ENCODE assay signal across 8 cellular contexts in the genomic region with DNA sequence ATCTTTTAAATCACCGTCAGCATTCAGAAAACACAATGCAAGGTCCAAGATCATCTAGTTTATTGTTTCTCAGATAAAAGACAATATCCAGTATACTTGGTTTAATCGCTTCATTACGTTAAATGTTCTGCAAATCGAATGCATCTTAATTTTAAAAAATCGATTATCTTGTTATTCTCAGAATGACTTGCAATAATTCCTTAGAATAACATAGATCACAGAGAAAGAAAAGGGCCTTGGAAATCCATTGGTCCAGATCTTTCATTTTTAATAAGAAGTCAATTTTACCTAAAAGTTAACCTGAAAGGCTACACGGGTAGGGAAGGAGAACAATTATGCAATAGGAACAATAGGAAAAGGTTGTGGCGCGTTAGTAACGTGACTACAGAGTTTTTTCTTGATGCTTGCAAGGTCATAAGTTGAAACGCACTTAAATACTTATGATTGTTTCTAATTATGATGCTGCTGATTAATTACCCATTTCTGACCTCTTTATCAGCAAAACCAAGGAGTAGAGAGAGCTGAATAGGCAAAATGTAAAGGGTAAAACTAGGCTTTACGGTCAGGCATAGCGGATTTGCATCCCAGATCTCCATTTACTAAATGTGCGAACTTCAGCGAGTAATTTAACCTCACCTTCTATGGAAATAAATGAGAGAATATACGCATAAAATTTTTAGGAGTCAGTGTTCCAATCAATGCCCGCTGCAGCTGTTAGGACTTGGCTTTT. TPM values are rescaled to one million over a fixed set of nuclear protein-coding genes. Genes with fewer than 3 reads are reported as not detected.
DNase-seq lines count a peak whose midpoint lies in the region; ATAC-seq and TF ChIP-seq lines count a peak whose summit lies in the region.

No MANE protein-coding gene starts in this region.

- no peak for TF ChIP-seq CTCF in stomach (IDR thresholded peaks at IDR 0.05)

- 31 to 36% (median 34%) methylated on average over 16 of the region's 16 CpGs for WGBS in stomach, 5 donors

- H3K36me3 ChIP-seq in iPS-15b (ENCODE audit: control insufficient read depth, insufficient read depth, low read length) (no peaks in the 10 kb centered on the region), stomach (no peaks in the 10 kb centered on the region)

- H3K9me3 Mint-ChIP-seq in activated CD4-positive, alpha-beta memory T cell treated with anti-CD3 and anti-CD28 coated beads, Interleukin-2, amount 10 ng/mL, durations not matched to agents 7 days and 5 days, result no peaks in the 10 kb centered on the region

- H3K27ac ChIP-seq in stomach, result peak overlapping the region; percentile 28 to 88 (median 79)

- CTCF ChIA-PET in activated CD4-positive, alpha-beta memory T cell treated with anti-CD3 and anti-CD28 coated beads, Interleukin-2, amount 10 ng/mL, durations not matched to agents 7 days and 5 days (lab: Charles Lee), result no interaction called here

- peaks cover 3% of the 10 kb centered on the region for H3K4me1 ChIP-seq in iPS-15b (ENCODE audit: control insufficient read depth, insufficient read depth, low read length)
- peaks cover 13 to 29% (median 22%) of the 10 kb centered on the region in 4 donors for H3K4me1 ChIP-seq in stomach

- DNase-seq in NCI-H748 (lab: John Stamatoyannopoulos, UW; ENCODE audit: unreplicated experiment) (peak; percentile 34), NCI-H748 treated with DMSO at 0.1 percent for 48 hours (lab: John Stamatoyannopoulos, UW) (no peak), stomach (no peak), GOT3 (lab: John Stamatoyannopoulos, UW) (no peak)
- DNase-seq in activated CD4-positive, alpha-beta memory T cell treated with anti-CD3 and anti-CD28 coated beads, Interleukin-2, amount 10 ng/mL, durations not matched to agents 7 days and 5 days, result no peak
- DNase-seq in effector CD8-positive, alpha-beta T cell (lab: John Stamatoyannopoulos, UW), result no peak

- H3K9ac ChIP-seq in iPS-15b (ENCODE audit: low read depth, low read length), result peak overlapping the region; percentile 84

- H3K27ac Mint-ChIP-seq in activated CD4-positive, alpha-beta memory T cell treated with anti-CD3 and anti-CD28 coated beads, Interleukin-2, amount 10 ng/mL, durations not matched to agents 7 days and 5 days, result peak overlapping the region; percentile 85

- H3K36me3 Mint-ChIP-seq in activated CD4-positive, alpha-beta memory T cell treated with anti-CD3 and anti-CD28 coated beads, Interleukin-2, amount 10 ng/mL, durations not matched to agents 7 days and 5 days (ENCODE audit: low read depth), result peaks cover 7% of the 10 kb centered on the region

- POLR2A ChIA-PET in activated CD4-positive, alpha-beta memory T cell treated with anti-CD3 and anti-CD28 coated beads, Interleukin-2, amount 10 ng/mL, durations not matched to agents 7 days and 5 days (lab: Charles Lee), result interaction anchor here (0.8 to 5.5 kb wide), 4 partner anchors 44 to 151 kb away, joined by 3 to 77 read pairs (median 4); a partner anchor contains a TSS

- no peaks in the 10 kb centered on the region for H3K27me3 ChIP-seq in iPS-15b (ENCODE audit: control insufficient read depth, insufficient read depth, low read length)
- no peaks in the 10 kb centered on the region for H3K27me3 ChIP-seq in stomach

- H3K27me3 Mint-ChIP-seq in activated CD4-positive, alpha-beta memory T cell treated with anti-CD3 and anti-CD28 coated beads, Interleukin-2, amount 10 ng/mL, durations not matched to agents 7 days and 5 days, result no peaks in the 10 kb centered on the region

- intact Hi-C loops in stomach (cut with DNase I; ENCODE audit: low total_unique reads), result no loop called here

- peak overlapping the region; percentile 95 for H3K4me3 Mint-ChIP-seq in activated CD4-positive, alpha-beta memory T cell treated with anti-CD3 and anti-CD28 coated beads, Interleukin-2, amount 10 ng/mL, durations not matched to agents 7 days and 5 days

- H3K4me3 ChIP-seq in iPS-15b (ENCODE audit: low read depth, low read length), result peak overlapping the region; percentile 81
- H3K4me3 ChIP-seq in stomach, result peak overlapping the region; percentile 57 to 67 (median 64)

- no peak for TF ChIP-seq POLR2A in stomach (IDR thresholded peaks at IDR 0.05)

- no peak for TF ChIP-seq EP300 in stomach (IDR thresholded peaks at IDR 0.05)

- peaks cover 59% of the 10 kb centered on the region for H3K4me1 Mint-ChIP-seq in activated CD4-positive, alpha-beta memory T cell treated with anti-CD3 and anti-CD28 coated beads, Interleukin-2, amount 10 ng/mL, durations not matched to agents 7 days and 5 days

- no peak for ATAC-seq in HG02642 (IDR thresholded peaks at IDR 0.05; ENCODE audit: poor library complexity, unreplicated experiment)

- H3K9me3 ChIP-seq in iPS-15b (ENCODE audit: control insufficient read depth, insufficient read depth, low read length), result no peaks in the 10 kb centered on the region
- H3K9me3 ChIP-seq in stomach, result no peaks in the 10 kb centered on the region

RNA-seq across cellular contexts. Expression of a gene that starts 0.8 kb away (rescaled TPM):
- 10 to 100 TPM in 1 of 2 experiments, 1 to 10 TPM in 1; 9.8 to 11.9 TPM for total RNA-seq in activated CD4-positive, alpha-beta memory T cell treated with anti-CD3 and anti-CD28 coated beads, Interleukin-2, amount 10 ng/mL, durations not matched to agents 7 days and 5 days
- 10 to 100 TPM in 2 of 5 donors, 1 to 10 TPM in 3; 1.3 to 17.1 (median 3.8) TPM for total RNA-seq in stomach
- polyA plus RNA-seq in stomach, result 1 to 10 TPM; 2.7 to 3.8 (median 3.5) TPM

RNA-seq across cellular contexts. Expression of a gene that starts 4.9 kb away (rescaled TPM):
- 100 to 1,000 TPM; 323 to 329 TPM for total RNA-seq in activated CD4-positive, alpha-beta memory T cell treated with anti-CD3 and anti-CD28 coated beads, Interleukin-2, amount 10 ng/mL, durations not matched to agents 7 days and 5 days
- total RNA-seq in stomach, result 100 to 1,000 TPM; 120 to 683 (median 168) TPM
- 100 to 1,000 TPM; 270 to 325 (median 303) TPM for polyA plus RNA-seq in stomach
